ENCODE assay signal across 25 cellular contexts in genomic region chr9:86978986-86979385, GRCh38. TPM values are rescaled to one million over a fixed set of nuclear protein-coding genes. Genes with fewer than 3 reads are reported as not detected.
DNase-seq lines count a peak whose midpoint lies in the region; FAIRE-seq and TF ChIP-seq lines count a peak whose summit lies in the region.
"Had no signal": no experiment of that assay in that cellular context is flagged by ENCODE, and none has a peak within 500 bp of the region (broad histone marks: within the 10 kb centered on the region; RNA-seq: fewer than 3 reads in every experiment).

No MANE protein-coding gene starts in this region.

- H3K27ac ChIP-seq in SJCRH30 = peak overlapping the region; percentile 62
- H3K27ac ChIP-seq: right lobe of liver, testis had no signal

- no peak overlapping the region for H3K4me3 ChIP-seq in SJCRH30
- H3K4me3 ChIP-seq in fibroblast of mammary gland (ENCODE audit: control insufficient read depth, low read depth, low read length) = no peak overlapping the region
- H3K4me3 ChIP-seq: adrenal gland, right lobe of liver, testis had no signal

- FAIRE-seq in GM19239 (lab: Jason Lieb, UNC) = no peak
- FAIRE-seq: GM12892 had no signal

- TF ChIP-seq CTCF in fibroblast of mammary gland (conservative IDR thresholded peaks at IDR 0.05; ENCODE audit: control insufficient read depth, insufficient read depth, low read depth, low read length) = no peak

- intact Hi-C loops in posterior vena cava (cut with DNase I) = no loop called here

- H3K4me1 ChIP-seq in SJCRH30 = peaks cover 64% of the 10 kb centered on the region
- H3K4me1 ChIP-seq: adrenal gland, right lobe of liver had no signal

- no peaks in the 10 kb centered on the region for H3K36me3 ChIP-seq in SJCRH30
- H3K36me3 ChIP-seq: adrenal gland, right lobe of liver had no signal

- no peaks in the 10 kb centered on the region for H3K27me3 ChIP-seq in SJCRH30
- H3K27me3 ChIP-seq: adrenal gland, right lobe of liver, testis had no signal

- H3K9me3 ChIP-seq in SJCRH30 (replicated peaks) = no peaks in the 10 kb centered on the region; the same call in 1 of the 2 replicates
- H3K9me3 ChIP-seq: adrenal gland, right lobe of liver, testis had no signal

- peak; percentile 51 for DNase-seq in HCEC 1CT
- DNase-seq in SJCRH30 = peak; percentile 65 to 79
- DNase-seq in fibroblast of mammary gland (ENCODE audit: low read depth) = peak; percentile 60
- DNase-seq in posterior vena cava (ENCODE audit: low spot score) = peak; percentile 84
- no peak for DNase-seq in GM19239 (ENCODE audit: insufficient read length, low spot score)
- DNase-seq in NCI-H1930 (lab: John Stamatoyannopoulos, UW) = no peak
- no peak for DNase-seq in NCI-H187 treated with DMSO at 0.1 percent for 48 hours (lab: John Stamatoyannopoulos, UW)
- DNase-seq: activated CD4-positive, alpha-beta memory T cell treated with anti-CD3 and anti-CD28 coated beads for 36 hours; activated CD4-positive, CD25-positive, alpha-beta regulatory T cell; activated gamma-delta T cell treated with Interleukin-2 at 50 U/mL for 16 hours; CD4-positive, alpha-beta memory T cell; DMS79; effector CD4-positive, alpha-beta T cell; erythroblast; glutamatergic neuron; KG1; MV-4-11; NCI-H2029 treated with DMSO at 0.1 percent for 48 hours; nucleus accumbens; right lobe of liver; stimulated activated CD4-positive, alpha-beta T cell treated with anti-CD3 and anti-CD28 coated beads, Interleukin-1b, Interleukin-23, amount 100 ng/mL, for 48 hours; T-helper 9 cell; testis had no signal

RNA-seq across cellular contexts. Expression of gene GAS1, which starts 31.7 kb away (rescaled TPM):
- 319 and 336 TPM in 2 replicates for total RNA-seq in SJCRH30 (2014; rRNA removed; shearing (Covaris generic))
- total RNA-seq in posterior vena cava = 100 to 1,000 TPM; 160 to 204 TPM

Comparison
In these comparisons a context has a peak if more than half of its experiments do, and no peak if none do; other contexts are left out.
1. DNase-seq: peak in HCEC 1CT (single experiment), SJCRH30 (2 of 2), fibroblast of mammary gland (single experiment) and posterior vena cava (single experiment); none in GM19239 (single experiment), NCI-H1930 (0 of 2) and NCI-H187 treated with DMSO at 0.1 percent for 48 hours (single experiment).